ENCODE assay signal across 21 cellular contexts in the genomic region with DNA sequence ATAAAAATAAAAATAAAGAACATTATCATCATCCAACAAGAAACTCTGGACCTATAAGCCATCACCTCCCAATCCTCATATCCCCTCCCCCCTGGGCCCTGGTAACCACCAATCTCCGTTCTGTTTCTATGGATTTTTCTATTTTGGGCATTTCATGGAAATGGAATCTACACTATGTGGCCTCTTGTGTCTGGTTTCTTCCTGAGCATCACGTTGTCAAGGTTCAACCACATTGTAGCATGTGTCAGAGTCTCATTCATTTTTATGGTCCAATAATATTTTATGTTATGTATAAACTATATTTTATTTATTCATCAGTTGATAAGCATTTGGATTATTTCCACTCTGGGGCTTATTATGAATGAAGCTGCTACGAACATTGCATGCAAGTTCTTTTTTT. TPM values are rescaled to one million over a fixed set of nuclear protein-coding genes. Genes with fewer than 3 reads are reported as not detected.
A peak's percentile ranks its signal among the peaks of the same experiment; 100 is the strongest.
DNase-seq lines count a peak whose midpoint lies in the region; ATAC-seq and TF ChIP-seq lines count a peak whose summit lies in the region.
"Had no signal": no experiment of that assay in that cellular context is flagged by ENCODE, and none has a peak within 500 bp of the region (broad histone marks: within the 10 kb centered on the region; RNA-seq: fewer than 3 reads in every experiment).

No MANE protein-coding gene starts in this region.

- POLR2A ChIA-PET in CD8-positive, alpha-beta T cell (lab: Charles Lee) = no interaction called here

- TF ChIP-seq CTCF in choroid plexus epithelial cell (conservative IDR thresholded peaks at IDR 0.05; ENCODE audit: low read depth, low read length) (no peak), osteoblast (IDR thresholded peaks at IDR 0.05; ENCODE audit: extremely low read depth, low read depth, low read length) (no peak)
- TF ChIP-seq CTCF in CD8-positive, alpha-beta T cell (IDR thresholded peaks at IDR 0.05) = no peak

- H3K36me3 ChIP-seq in osteoblast (ENCODE audit: insufficient read depth, low read length) = no peaks in the 10 kb centered on the region
- no peaks in the 10 kb centered on the region for H3K36me3 ChIP-seq in CD8-positive, alpha-beta T cell (ENCODE audit: insufficient read depth, low read length)

- no peak overlapping the region for H3K27ac ChIP-seq in osteoblast (ENCODE audit: low read depth, low read length)
- no peak overlapping the region for H3K27ac ChIP-seq in CD8-positive, alpha-beta T cell (ENCODE audit: low read depth, low read length)

- H3K27me3 Mint-ChIP-seq in natural killer cell treated with Interleukin-12 subunit alpha and Interleukin-12 subunit beta and Interleukin-15 and Interleukin-18, amount 100 ng/mL, for 72 hours = peaks cover 0 to 5% of the 10 kb centered on the region in 2 donors
- H3K27me3 Mint-ChIP-seq in activated CD4-positive, alpha-beta T cell treated with anti-CD3 and anti-CD28 coated beads, Interleukin-2, amount 10 ng/mL, durations not matched to agents 24 days and 14 days = no peaks in the 10 kb centered on the region
- H3K27me3 Mint-ChIP-seq in CD8-positive, alpha-beta T cell (ENCODE audit: low read depth) = peaks cover 2% of the 10 kb centered on the region

- H3K4me1 ChIP-seq in osteoblast (ENCODE audit: insufficient read depth, low read length) = peaks cover 4% of the 10 kb centered on the region
- no peaks in the 10 kb centered on the region for H3K4me1 ChIP-seq in CD8-positive, alpha-beta T cell (ENCODE audit: insufficient read depth, low read length)

- no peak overlapping the region for H3K4me2 ChIP-seq in osteoblast (ENCODE audit: insufficient read depth, low read length)

- no peak overlapping the region for H2AFZ ChIP-seq in osteoblast (ENCODE audit: low read length)

- ATAC-seq in natural killer cell treated with Interleukin-12 subunit alpha and Interleukin-12 subunit beta and Interleukin-15 and Interleukin-18, amount 100 ng/mL, for 72 hours = no peak
- no peak for ATAC-seq in CD8-positive, alpha-beta T cell
- ATAC-seq: Panc1 had no signal

- no peak overlapping the region for H3K4me3 Mint-ChIP-seq in natural killer cell treated with Interleukin-12 subunit alpha and Interleukin-12 subunit beta and Interleukin-15 and Interleukin-18, amount 100 ng/mL, for 72 hours
- H3K4me3 Mint-ChIP-seq in activated CD4-positive, alpha-beta T cell treated with anti-CD3 and anti-CD28 coated beads, Interleukin-2, amount 10 ng/mL, durations not matched to agents 24 days and 14 days = no peak overlapping the region
- H3K4me3 Mint-ChIP-seq in CD8-positive, alpha-beta T cell = no peak overlapping the region
- H3K4me3 Mint-ChIP-seq: B cell, CD14-positive monocyte had no signal

- CTCF ChIA-PET in CD8-positive, alpha-beta T cell (lab: Charles Lee) = interaction anchor here (0.9 to 1.0 kb wide), 2 partner anchors 10 to 89 kb away, joined by 3 to 4 read pairs; no protein-coding TSS in a partner anchor

- H3K27ac Mint-ChIP-seq in natural killer cell treated with Interleukin-12 subunit alpha and Interleukin-12 subunit beta and Interleukin-15 and Interleukin-18, amount 100 ng/mL, for 72 hours = no peak overlapping the region
- no peak overlapping the region for H3K27ac Mint-ChIP-seq in activated CD4-positive, alpha-beta T cell treated with anti-CD3 and anti-CD28 coated beads, Interleukin-2, amount 10 ng/mL, durations not matched to agents 24 days and 14 days
- H3K27ac Mint-ChIP-seq in CD8-positive, alpha-beta T cell = no peak overlapping the region
- H3K27ac Mint-ChIP-seq: B cell, CD14-positive monocyte had no signal

- no peaks in the 10 kb centered on the region for H3K27me3 ChIP-seq in osteoblast (ENCODE audit: insufficient read depth, low read length)
- H3K27me3 ChIP-seq in CD8-positive, alpha-beta T cell (ENCODE audit: insufficient read depth, low read length) = no peaks in the 10 kb centered on the region

- H3K9me3 ChIP-seq in osteoblast (ENCODE audit: low read depth, low read length) = no peaks in the 10 kb centered on the region
- H3K9me3 ChIP-seq in CD8-positive, alpha-beta T cell (ENCODE audit: low read length) = no peaks in the 10 kb centered on the region

- peak; percentile 34 for DNase-seq in EL
- peak; percentile 32 for DNase-seq in M059J (ENCODE audit: low read depth)
- DNase-seq in choroid plexus epithelial cell (ENCODE audit: low read depth) = peak; percentile 41
- peak; percentile 29 for DNase-seq in osteoblast (ENCODE audit: insufficient read length, low spot score, missing footprints)
- DNase-seq in natural killer cell treated with Interleukin-12 subunit alpha and Interleukin-12 subunit beta and Interleukin-15 and Interleukin-18, amount 100 ng/mL, for 72 hours (ENCODE audit: low spot score) = no peak
- DNase-seq in activated CD4-positive, alpha-beta T cell treated with anti-CD3 and anti-CD28 coated beads, Interleukin-2, amount 10 ng/mL, durations not matched to agents 24 days and 14 days = no peak
- DNase-seq in CD8-positive, alpha-beta T cell = no peak
- DNase-seq: COR-L47; DMS79 treated with DMSO at 0.1 percent for 48 hours; GOT3; NCI-H1092 treated with DMSO at 0.1 percent for 48 hours; NCI-H1436 treated with DMSO at 0.1 percent for 48 hours; NCI-H1930; NCI-H2227 treated with DMSO at 0.1 percent for 48 hours; NCI-H510A; NK-92 treated with Interleukin-12 subunit alpha and Interleukin-12 subunit beta, amount 100 ng/mL, for 24 hours had no signal

- no peaks in the 10 kb centered on the region for H3K4me1 Mint-ChIP-seq in natural killer cell treated with Interleukin-12 subunit alpha and Interleukin-12 subunit beta and Interleukin-15 and Interleukin-18, amount 100 ng/mL, for 72 hours (ENCODE audit: low read depth in 2 of 2)
- no peaks in the 10 kb centered on the region for H3K4me1 Mint-ChIP-seq in activated CD4-positive, alpha-beta T cell treated with anti-CD3 and anti-CD28 coated beads, Interleukin-2, amount 10 ng/mL, durations not matched to agents 24 days and 14 days
- H3K4me1 Mint-ChIP-seq in CD8-positive, alpha-beta T cell (ENCODE audit: low read depth) = peaks cover under 1% of the 10 kb centered on the region

- intact Hi-C loops in activated CD4-positive, alpha-beta T cell treated with anti-CD3 and anti-CD28 coated beads, Interleukin-2, amount 10 ng/mL, durations not matched to agents 24 days and 14 days (cut with micrococcal nuclease) = no loop called here
- intact Hi-C loops in CD8-positive, alpha-beta T cell (cut with DNase I, micrococcal nuclease) = loop anchor here in 1 of 2 experiments (2.0 kb wide), 1 partner anchor 38 kb away; no protein-coding TSS in a partner anchor

- no peaks in the 10 kb centered on the region for H3K36me3 Mint-ChIP-seq in natural killer cell treated with Interleukin-12 subunit alpha and Interleukin-12 subunit beta and Interleukin-15 and Interleukin-18, amount 100 ng/mL, for 72 hours
- H3K36me3 Mint-ChIP-seq in activated CD4-positive, alpha-beta T cell treated with anti-CD3 and anti-CD28 coated beads, Interleukin-2, amount 10 ng/mL, durations not matched to agents 24 days and 14 days (ENCODE audit: low read depth) = no peaks in the 10 kb centered on the region
- no peaks in the 10 kb centered on the region for H3K36me3 Mint-ChIP-seq in CD8-positive, alpha-beta T cell
- H3K36me3 Mint-ChIP-seq: CD14-positive monocyte had no signal

- no peaks in the 10 kb centered on the region for H3K9me3 Mint-ChIP-seq in natural killer cell treated with Interleukin-12 subunit alpha and Interleukin-12 subunit beta and Interleukin-15 and Interleukin-18, amount 100 ng/mL, for 72 hours
- H3K9me3 Mint-ChIP-seq in activated CD4-positive, alpha-beta T cell treated with anti-CD3 and anti-CD28 coated beads, Interleukin-2, amount 10 ng/mL, durations not matched to agents 24 days and 14 days = no peaks in the 10 kb centered on the region
- no peaks in the 10 kb centered on the region for H3K9me3 Mint-ChIP-seq in CD8-positive, alpha-beta T cell

- no peaks in the 10 kb centered on the region for H4K20me1 ChIP-seq in osteoblast (ENCODE audit: insufficient read depth, low read length)

- no peak overlapping the region for H3K4me3 ChIP-seq in choroid plexus epithelial cell (ENCODE audit: low read depth, low read length)
- no peak overlapping the region for H3K4me3 ChIP-seq in osteoblast (ENCODE audit: insufficient read depth, low read length)
- no peak overlapping the region for H3K4me3 ChIP-seq in CD8-positive, alpha-beta T cell (ENCODE audit: low read depth, low read length)

- no peaks in the 10 kb centered on the region for H3K79me2 ChIP-seq in osteoblast (ENCODE audit: insufficient read depth, low read length)

RNA-seq across cellular contexts. Expression of a gene that starts 26.9 kb away (rescaled TPM):
- total RNA-seq in M059J (2014; rRNA removed; shearing (Covaris generic)) = not detected in 2 replicates
- total RNA-seq in osteoblast = under 0.01 TPM in 1 of 2 replicates, not detected in the other
- total RNA-seq in natural killer cell treated with Interleukin-12 subunit alpha and Interleukin-12 subunit beta and Interleukin-15 and Interleukin-18, amount 100 ng/mL, for 72 hours = not detected
- total RNA-seq in activated CD4-positive, alpha-beta T cell treated with anti-CD3 and anti-CD28 coated beads, Interleukin-2, amount 10 ng/mL, durations not matched to agents 24 days and 14 days = not detected in 2 replicates
- not detected for total RNA-seq in CD8-positive, alpha-beta T cell
- total RNA-seq: B cell, G401 had no signal

RNA-seq across cellular contexts. Expression of a gene that starts 27.7 kb away (rescaled TPM):
- not detected in 2 replicates for total RNA-seq in M059J (2014; rRNA removed; shearing (Covaris generic))
- total RNA-seq in osteoblast = not detected in 2 replicates
- total RNA-seq in natural killer cell treated with Interleukin-12 subunit alpha and Interleukin-12 subunit beta and Interleukin-15 and Interleukin-18, amount 100 ng/mL, for 72 hours = not detected
- not detected in 2 replicates for total RNA-seq in activated CD4-positive, alpha-beta T cell treated with anti-CD3 and anti-CD28 coated beads, Interleukin-2, amount 10 ng/mL, durations not matched to agents 24 days and 14 days
- not detected for total RNA-seq in CD8-positive, alpha-beta T cell
- total RNA-seq: B cell; G401; T-helper 1 cell treated with Interleukin-12 subunit alpha and Interleukin-12 subunit beta and Interleukin-4 antibody, amounts not matched to agents 30 ng/mL and 1 ng/mL, for 36 hours had no signal

RNA-seq across cellular contexts. Expression of a gene that starts 36.0 kb away (rescaled TPM):
- total RNA-seq in M059J (2014; rRNA removed; shearing (Covaris generic)) = 0.89 TPM in 1 of 2 replicates, not detected in the other
- total RNA-seq in osteoblast = 0.29 TPM in 1 of 2 replicates, not detected in the other
- total RNA-seq in natural killer cell treated with Interleukin-12 subunit alpha and Interleukin-12 subunit beta and Interleukin-15 and Interleukin-18, amount 100 ng/mL, for 72 hours = 10 to 100 TPM in 1 of 2 donors, 1 to 10 TPM in 1; 3.5 to 13.7 TPM
- total RNA-seq in activated CD4-positive, alpha-beta T cell treated with anti-CD3 and anti-CD28 coated beads, Interleukin-2, amount 10 ng/mL, durations not matched to agents 24 days and 14 days = 5.1 and 6.4 TPM in 2 replicates
- 1 to 10 TPM; 2.5 to 3.1 TPM for total RNA-seq in CD8-positive, alpha-beta T cell

RNA-seq across cellular contexts. Expression of a gene that starts 40.1 kb away (rescaled TPM):
- 1,286 and 1,602 TPM in 2 replicates for total RNA-seq in M059J (2014; rRNA removed; shearing (Covaris generic))
- 1,357 and 1,526 TPM in 2 replicates for total RNA-seq in osteoblast
- total RNA-seq in natural killer cell treated with Interleukin-12 subunit alpha and Interleukin-12 subunit beta and Interleukin-15 and Interleukin-18, amount 100 ng/mL, for 72 hours = 1,000 to 10,000 TPM; 1,029 to 1,552 TPM
- 1,885 and 1,938 TPM in 2 replicates for total RNA-seq in activated CD4-positive, alpha-beta T cell treated with anti-CD3 and anti-CD28 coated beads, Interleukin-2, amount 10 ng/mL, durations not matched to agents 24 days and 14 days
- 1,000 to 10,000 TPM; 2,604 to 2,657 TPM for total RNA-seq in CD8-positive, alpha-beta T cell

RNA-seq across cellular contexts. Expression of a gene that starts 40.4 kb away (rescaled TPM):
- 2.9 and 5.4 TPM in 2 replicates for total RNA-seq in M059J (2014; rRNA removed; shearing (Covaris generic))
- total RNA-seq in osteoblast = 13.0 and 13.3 TPM in 2 replicates
- 10 to 100 TPM; 37.9 to 71.4 TPM for total RNA-seq in natural killer cell treated with Interleukin-12 subunit alpha and Interleukin-12 subunit beta and Interleukin-15 and Interleukin-18, amount 100 ng/mL, for 72 hours
- 36.4 and 39.0 TPM in 2 replicates for total RNA-seq in activated CD4-positive, alpha-beta T cell treated with anti-CD3 and anti-CD28 coated beads, Interleukin-2, amount 10 ng/mL, durations not matched to agents 24 days and 14 days
- total RNA-seq in CD8-positive, alpha-beta T cell = 10 to 100 TPM; 15.6 to 17.6 TPM

Comparison
In these comparisons a context has a peak if more than half of its experiments do, and no peak if none do; other contexts are left out.
1. DNase-seq: peak in EL (single experiment), M059J (single experiment), choroid plexus epithelial cell (single experiment) and osteoblast (single experiment); none in natural killer cell treated with Interleukin-12 subunit alpha and Interleukin-12 subunit beta and Interleukin-15 and Interleukin-18, amount 100 ng/mL, for 72 hours (single experiment), activated CD4-positive, alpha-beta T cell treated with anti-CD3 and anti-CD28 coated beads, Interleukin-2, amount 10 ng/mL, durations not matched to agents 24 days and 14 days (single experiment) and CD8-positive, alpha-beta T cell (0 of 7).